16 cellular contexts compared by ENCODE assay signal in the genomic region with DNA sequence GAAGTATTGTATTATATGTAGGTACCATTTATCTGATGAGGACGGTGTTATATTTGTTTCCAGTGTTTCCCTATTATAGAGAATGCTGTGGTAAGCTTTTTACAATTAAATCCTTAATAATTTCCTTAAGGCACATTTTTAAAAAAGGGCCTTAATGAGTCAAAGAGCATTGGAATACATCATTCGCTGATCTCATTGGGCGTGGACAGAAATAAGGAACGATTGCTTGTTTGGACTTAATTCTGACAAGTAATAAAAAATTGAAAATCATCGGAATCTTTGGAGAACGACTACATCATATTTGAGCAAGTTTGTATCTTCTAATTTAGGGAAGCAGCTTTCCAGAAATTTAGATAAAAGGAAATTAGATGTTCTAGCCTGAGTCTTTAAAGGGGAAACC. TPM values are rescaled to one million over a fixed set of nuclear protein-coding genes. Genes with fewer than 3 reads are reported as not detected.
DNase-seq lines count a peak whose midpoint lies in the region; FAIRE-seq and TF ChIP-seq lines count a peak whose summit lies in the region.
"Had no signal": no experiment of that assay in that cellular context is flagged by ENCODE, and none has a peak within 500 bp of the region (broad histone marks: within the 10 kb centered on the region; RNA-seq: fewer than 3 reads in every experiment).

No MANE protein-coding gene starts in this region.

- peak overlapping the region; percentile 25 for H2AFZ ChIP-seq in keratinocyte (ENCODE audit: control insufficient read depth, low read length)

- H3K79me2 ChIP-seq in keratinocyte (ENCODE audit: control insufficient read depth, insufficient read depth, low read length), result peaks cover 64% of the 10 kb centered on the region

- no peak for DNase-seq in CD14-positive monocyte (ENCODE audit: low spot score)
- DNase-seq in H54 (ENCODE audit: insufficient read length, low spot score), result no peak
- peak; percentile 50 for DNase-seq in epithelial cell of esophagus (ENCODE audit: low read depth)
- DNase-seq in keratinocyte (ENCODE audit: low read depth, low spot score), result no peak
- DNase-seq in esophagus squamous epithelium (lab: John Stamatoyannopoulos, UW), result no peak
- DNase-seq in activated CD4-positive, alpha-beta T cell treated with anti-CD3 and anti-CD28 coated beads, Interleukin-2, amount 50 U/mL, for 1 hour, result no peak
- no peak for DNase-seq in iPS-NIHi7 (ENCODE audit: extremely low spot score)
- DNase-seq: BE2C; CD8-positive, alpha-beta T cell; COR-L47; DND-41; GDM1 had no signal

- H3K9me3 ChIP-seq in keratinocyte (ENCODE audit: control insufficient read depth, low read depth, low read length) (no peaks in the 10 kb centered on the region), esophagus squamous epithelium (no peaks in the 10 kb centered on the region)
- H3K9me3 ChIP-seq: BE2C had no signal

- dilution Hi-C loops in keratinocyte (cut with MboI; ENCODE audit: extremely low pct_ligation_motif_present, low sequenced_read_pairs), result no loop called here

- H3K9me3 Mint-ChIP-seq in CD14-positive monocyte, result peaks cover 0 to 2% (median 0%) of the 10 kb centered on the region in 7 donors
- H3K9me3 Mint-ChIP-seq: CD8-positive, alpha-beta T cell; IgD-negative memory B cell had no signal

- H3K4me2 ChIP-seq in keratinocyte (ENCODE audit: control insufficient read depth, extremely low read depth, insufficient read depth, low read depth, low read length), result peak overlapping the region; percentile 22

- peaks cover 50% of the 10 kb centered on the region for H3K4me1 Mint-ChIP-seq in CD14-positive monocyte

- peaks cover 0 to 2% of the 10 kb centered on the region in 2 donors for H3K36me3 Mint-ChIP-seq in CD14-positive monocyte
- H3K36me3 Mint-ChIP-seq: CD8-positive, alpha-beta T cell had no signal

- 37 to 38% methylated on average over 6 of the region's 6 CpGs for WGBS in esophagus squamous epithelium, 2 donors

- H3K4me3 Mint-ChIP-seq in CD14-positive monocyte, result no peak overlapping the region
- H3K4me3 Mint-ChIP-seq: CD8-positive, alpha-beta T cell; IgD-negative memory B cell had no signal

- TF ChIP-seq CTCF in CD14-positive monocyte (IDR thresholded peaks at IDR 0.05) (no peak), epithelial cell of esophagus (IDR thresholded peaks at IDR 0.05; ENCODE audit: insufficient read depth, low read depth, low read length, missing control alignments) (no peak), keratinocyte (optimal IDR thresholded peaks at IDR 0.05 in 1 of 3, IDR thresholded peaks at IDR 0.05 in 1 of 3, conservative IDR thresholded peaks at IDR 0.05 in 1 of 3; ENCODE audit: extremely low read depth in 1 of 3, insufficient read depth in 2 of 3, low read length in 3 of 3) (no peak), esophagus squamous epithelium (IDR thresholded peaks at IDR 0.05) (no peak)

- peaks cover 14% of the 10 kb centered on the region for H3K4me1 ChIP-seq in keratinocyte (ENCODE audit: control insufficient read depth, extremely low read depth, insufficient read depth, low read length)
- peaks cover 5 to 27% (median 14%) of the 10 kb centered on the region in 3 donors for H3K4me1 ChIP-seq in esophagus squamous epithelium

- H3K9me1 ChIP-seq in keratinocyte (ENCODE audit: control insufficient read depth, extremely low read depth, insufficient read depth, low read length), result no peaks in the 10 kb centered on the region

- H4K20me1 ChIP-seq in keratinocyte (ENCODE audit: control insufficient read depth, extremely low read depth, insufficient read depth, low read length), result no peaks in the 10 kb centered on the region

- H3K4me3 ChIP-seq in epithelial cell of esophagus (ENCODE audit: low read length), result no peak overlapping the region
- no peak overlapping the region for H3K4me3 ChIP-seq in keratinocyte (ENCODE audit: control insufficient read depth in 2 of 3, extremely low read depth in 1 of 3, insufficient read depth in 2 of 3, low read depth in 1 of 3, low read length in 3 of 3)
- no peak overlapping the region for H3K4me3 ChIP-seq in esophagus squamous epithelium

- H3K27ac ChIP-seq in keratinocyte (ENCODE audit: control insufficient read depth, insufficient read depth, low read length) (no peak overlapping the region), esophagus squamous epithelium (peak overlapping the region in 1 of 4 donors; percentile 11)
- H3K27ac ChIP-seq: C4-2B had no signal

- intact Hi-C loops in CD14-positive monocyte (cut with micrococcal nuclease) (loop anchor here in 1 of 2 donors (10.0 kb wide), 1 partner anchor 49 kb away; no protein-coding TSS in a partner anchor), esophagus squamous epithelium (cut with DNase I) (no loop called here)

- TF ChIP-seq POLR2A in H54 (IDR thresholded peaks at IDR 0.05; ENCODE audit: low read depth, low read length) (no peak), esophagus squamous epithelium (IDR thresholded peaks at IDR 0.05) (no peak)

- H3K27ac Mint-ChIP-seq in CD14-positive monocyte, result peak overlapping the region in 4 of 7 donors; percentile 11 to 64 (median 14)
- H3K27ac Mint-ChIP-seq: CD8-positive, alpha-beta T cell; IgD-negative memory B cell had no signal

- H3K36me3 ChIP-seq in keratinocyte (ENCODE audit: control insufficient read depth in 2 of 2, extremely low read depth in 1 of 2, insufficient read depth in 2 of 2, low read length in 2 of 2), result no peaks in the 10 kb centered on the region
- H3K36me3 ChIP-seq in esophagus squamous epithelium, result no peaks in the 10 kb centered on the region
- H3K36me3 ChIP-seq: BE2C had no signal

- H3K9ac ChIP-seq in keratinocyte (ENCODE audit: control insufficient read depth, extremely low read depth, insufficient read depth, low read length), result no peak overlapping the region

- H3K27me3 ChIP-seq in keratinocyte (ENCODE audit: control insufficient read depth, extremely low read depth, insufficient read depth, low read length) (no peaks in the 10 kb centered on the region), esophagus squamous epithelium (no peaks in the 10 kb centered on the region)
- H3K27me3 ChIP-seq: BE2C had no signal

- FAIRE-seq in H54 (lab: Jason Lieb, UNC) (peak; percentile 15), keratinocyte (lab: Jason Lieb, UNC) (no peak)
- FAIRE-seq: A204.1, D721Med had no signal

- no peaks in the 10 kb centered on the region for H3K27me3 Mint-ChIP-seq in CD14-positive monocyte (ENCODE audit: low read depth in 3 of 3)
- H3K27me3 Mint-ChIP-seq: IgD-negative memory B cell had no signal

RNA-seq across cellular contexts. Expression of a gene that starts 11.2 kb away (rescaled TPM):
- 10 to 100 TPM; 16.7 to 26.9 TPM for polyA plus RNA-seq in CD14-positive monocyte
- polyA plus RNA-seq in keratinocyte, result 14.1 to 28.0 TPM (median 15.7 TPM) in 3 replicates
- 41.7 TPM for polyA plus RNA-seq in keratinocyte (2011; ENCODE audit: low read depth)
- polyA plus RNA-seq in keratinocyte (2011; cell fraction: cytosol; rRNA removed), result 11.8 and 23.3 TPM in 2 replicates
- polyA plus RNA-seq in keratinocyte (2011; cell fraction: nucleus; rRNA removed), result 11.5 and 16.7 TPM in 2 replicates
- polyA plus RNA-seq in keratinocyte (2012; ENCODE audit: low replicate concordance), result 13.3 and 22.0 TPM in 2 replicates
- polyA minus RNA-seq in keratinocyte, result 2.2 to 34.0 TPM (median 10.7 TPM) in 3 replicates
- polyA minus RNA-seq in keratinocyte (2011; cell fraction: cytosol; rRNA and poly(A)+ RNA removed), result 27.0 TPM
- 13.7 and 31.5 TPM in 2 replicates for polyA minus RNA-seq in keratinocyte (2011; cell fraction: nucleus; rRNA and poly(A)+ RNA removed)
- 10 to 100 TPM; 20.2 to 34.0 (median 25.5) TPM for total RNA-seq in esophagus squamous epithelium
